ENCODE assay signal across 8 cellular contexts in genomic region chr7:129502708-129503685, GRCh38. TPM values are rescaled to one million over a fixed set of nuclear protein-coding genes. Genes with fewer than 3 reads are reported as not detected.
DNase-seq lines count a peak whose midpoint lies in the region; ATAC-seq and TF ChIP-seq lines count a peak whose summit lies in the region.

No MANE protein-coding gene starts in this region.

- H3K4me3 ChIP-seq in ectodermal cell (ENCODE audit: insufficient read depth, low read depth, low read length) = peak overlapping the region; percentile 70

- H3K27me3 Mint-ChIP-seq in T-helper 17 cell (no peaks in the 10 kb centered on the region), naive B cell (no peaks in the 10 kb centered on the region)

- peak overlapping the region; percentile 88 for H3K27ac Mint-ChIP-seq in T-helper 17 cell
- peak overlapping the region in 5 of 6 donors; percentile 26 to 99 (median 89) for H3K27ac Mint-ChIP-seq in naive B cell

- POLR2A ChIA-PET in GM10248 (lab: Yijun Ruan, JAX) = no interaction called here

- WGBS in ectodermal cell, 2 experiments = 15 to 16% methylated on average over 58 of the region's 58 CpGs

- CTCF ChIA-PET in GM10248 (lab: Yijun Ruan, JAX) = interaction anchor here (0.8 to 1.1 kb wide), 2 partner anchors 39 to 127 kb away, joined by 3 read pairs; no protein-coding TSS in a partner anchor

- H3K4me1 ChIP-seq in ectodermal cell (ENCODE audit: control insufficient read depth, insufficient read depth, low read length) = peaks cover 6% of the 10 kb centered on the region

- no peak overlapping the region for H3K27ac ChIP-seq in ectodermal cell (ENCODE audit: insufficient read depth, low read depth, low read length, poor library complexity, severe bottlenecking)

- no peak for TF ChIP-seq CTCF in GM10248 (IDR thresholded peaks at IDR 0.05; ENCODE audit: control extremely low read depth, extremely low read depth, low read depth, missing control alignments)

- H3K36me3 ChIP-seq in ectodermal cell (ENCODE audit: control insufficient read depth, insufficient read depth, low read length) = no peaks in the 10 kb centered on the region

- peaks cover under 1% of the 10 kb centered on the region for H3K36me3 Mint-ChIP-seq in T-helper 17 cell (ENCODE audit: low read depth)
- H3K36me3 Mint-ChIP-seq in naive B cell = no peaks in the 10 kb centered on the region

- H3K4me3 Mint-ChIP-seq in T-helper 17 cell (peak overlapping the region; percentile 91), naive B cell (peak overlapping the region; percentile 69 to 91 (median 84))

- DNase-seq in GM10248 (ENCODE audit: extremely low spot score) (peak; percentile 48), T-helper 17 cell (no peak), naive B cell (peak; percentile 8), NK-92 (lab: John Stamatoyannopoulos, UW; ENCODE audit: unreplicated experiment) (no peak), SHP77 (lab: John Stamatoyannopoulos, UW) (no peak), AML-193 (lab: John Stamatoyannopoulos, UW) (no peak)

- H3K4me1 Mint-ChIP-seq in T-helper 17 cell (peaks cover 15% of the 10 kb centered on the region), naive B cell (peaks cover 12 to 17% (median 15%) of the 10 kb centered on the region in 3 donors)

- H3K9me3 Mint-ChIP-seq in naive B cell = no peaks in the 10 kb centered on the region

- ATAC-seq in HG02870 (IDR thresholded peaks at IDR 0.05; ENCODE audit: unreplicated experiment) (peak; percentile 20), T-helper 17 cell (no peak), naive B cell (ENCODE audit: low read depth in 2 of 2) (peak; percentile 4 to 6)

- no peaks in the 10 kb centered on the region for H3K9me3 ChIP-seq in T-helper 17 cell (ENCODE audit: control insufficient read depth, low read length, poor library complexity, severe bottlenecking)
- no peaks in the 10 kb centered on the region for H3K9me3 ChIP-seq in ectodermal cell (ENCODE audit: control insufficient read depth, low read length)

- peaks cover 40% of the 10 kb centered on the region for H3K27me3 ChIP-seq in ectodermal cell (ENCODE audit: control insufficient read depth, insufficient read depth, low read length, poor library complexity, severe bottlenecking)

RNA-seq across cellular contexts. Expression of gene SMKR1, which starts 0.7 kb away (rescaled TPM):
- total RNA-seq in T-helper 17 cell = 1 to 10 TPM in 1 of 2 donors, under 1 TPM in 1; 0.77 to 2.0 TPM
- 3.3 TPM for polyA plus RNA-seq in ectodermal cell (2013, experiment 1 of 4)
- 2.5 TPM for polyA plus RNA-seq in ectodermal cell (2013, experiment 2 of 4)
- polyA plus RNA-seq in ectodermal cell (2013, experiment 3 of 4) = 2.9 TPM
- polyA plus RNA-seq in ectodermal cell (2013, experiment 4 of 4) = 2.2 TPM
- 1 to 10 TPM in 4 of 6 donors, under 1 TPM in 1, not detected in 1; 0.64 to 1.3 (median 1.2) TPM for polyA plus RNA-seq in naive B cell (ENCODE audit: low read depth in 6 of 6)

Comparison
In these comparisons a context has a peak if more than half of its experiments do, and no peak if none do; other contexts are left out.
1. DNase-seq: peak in GM10248 (single experiment) and naive B cell (single experiment); none in T-helper 17 cell (0 of 3), NK-92 (single experiment), SHP77 (0 of 2) and AML-193 (0 of 2).